ENCODE assay signal across 1 cellular context in genomic region chr4:152424980-152425379, GRCh38.
TF ChIP-seq lines count a peak whose summit lies in the region.

No MANE protein-coding gene starts in this region.

TF ChIP-seq in SK-N-SH, 30 proteins besides CTCF, POLR2A, EP300 and RAD21 (continued from another document):
- TF ChIP-seq REST (IDR thresholded peaks at IDR 0.05; ENCODE audit: low read depth, low read length), result no peak
- TF ChIP-seq USF2 (IDR thresholded peaks at IDR 0.05; ENCODE audit: borderline replicate concordance, low read depth, low read length), result no peak
- TF ChIP-seq GATA2 (CRISPR knock-in tag; IDR thresholded peaks at IDR 0.05), result no peak
- no peak for TF ChIP-seq TCF12 (IDR thresholded peaks at IDR 0.05)
- no peak for TF ChIP-seq RXRA (IDR thresholded peaks at IDR 0.05; ENCODE audit: borderline replicate concordance, low read depth)
- TF ChIP-seq PBX3 (IDR thresholded peaks at IDR 0.05), result no peak
